9 cellular contexts compared by ENCODE assay signal in the genomic region with DNA sequence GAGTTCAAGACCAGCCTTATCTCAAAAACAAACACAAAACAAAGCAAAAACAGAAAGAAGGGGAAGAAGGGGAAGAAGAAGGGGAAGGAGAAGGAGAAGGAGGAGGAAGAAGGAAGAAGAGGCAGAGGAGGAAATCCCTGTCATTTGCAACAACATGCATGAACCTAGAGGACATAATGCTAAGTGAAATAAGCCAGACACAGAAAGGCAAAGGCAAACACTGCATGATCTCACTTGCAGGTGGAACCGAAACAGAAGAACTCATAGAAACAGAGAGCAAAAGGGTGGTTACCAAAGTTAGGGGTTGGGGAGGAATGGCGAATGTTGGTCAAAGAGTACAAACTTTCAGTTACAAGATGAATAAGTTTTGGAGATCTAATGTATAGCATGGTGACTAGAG.
DNase-seq lines count a peak whose midpoint lies in the region; ATAC-seq and TF ChIP-seq lines count a peak whose summit lies in the region.
"Had no signal": no experiment of that assay in that cellular context is flagged by ENCODE, and none has a peak within 500 bp of the region (broad histone marks: within the 10 kb centered on the region; RNA-seq: fewer than 3 reads in every experiment).

No MANE protein-coding gene starts in this region.

- no peaks in the 10 kb centered on the region for H3K36me3 ChIP-seq in Panc1 (ENCODE audit: control insufficient read depth, insufficient read depth, low read length)
- no peaks in the 10 kb centered on the region; the same call in 1 of the 2 replicates for H3K36me3 ChIP-seq in SJCRH30
- no peaks in the 10 kb centered on the region for H3K36me3 ChIP-seq in transverse colon

- H3K4me1 ChIP-seq in Panc1 (ENCODE audit: control insufficient read depth, insufficient read depth, low read length) = peaks cover 15% of the 10 kb centered on the region
- peaks cover 24% of the 10 kb centered on the region for H3K4me1 ChIP-seq in SJCRH30
- H3K4me1 ChIP-seq in transverse colon = peaks cover 8 to 28% (median 15%) of the 10 kb centered on the region in 4 donors

- H3K27ac ChIP-seq in Panc1 (ENCODE audit: low read length) (peak overlapping the region; percentile 74; the same call in 1 of the 2 replicates), SJCRH30 (no peak overlapping the region), transverse colon (no peak overlapping the region)

- no peak overlapping the region for H3K4me3 ChIP-seq in Panc1 (ENCODE audit: low read depth in 2 of 2, low read length in 2 of 2)
- no peak overlapping the region for H3K4me3 ChIP-seq in SJCRH30
- no peak overlapping the region for H3K4me3 ChIP-seq in transverse colon

- intact Hi-C loops in Panc1 (cut with micrococcal nuclease; ENCODE audit: unreplicated experiment) (no loop called here), transverse colon (cut with DNase I; ENCODE audit: low total_unique reads) (no loop called here)

- H3K9me3 ChIP-seq in Panc1 (ENCODE audit: control insufficient read depth, insufficient read depth, low read depth, low read length) = no peaks in the 10 kb centered on the region
- 0 out of 2 replicates have a peak, but pooled peaks cover 2% of the 10 kb centered on the region for H3K9me3 ChIP-seq in SJCRH30 (replicated peaks)
- no peaks in the 10 kb centered on the region for H3K9me3 ChIP-seq in transverse colon

- in situ Hi-C loops in Panc1 (cut with HindIII; ENCODE audit: low pct_unique_long_range_greater_than_20kb, low sequenced_read_pairs) = no loop called here
- in situ Hi-C loops in transverse colon (cut with MboI; ENCODE audit: low pct_ligation_motif_present in 1 of 4, low pct_unique_long_range_greater_than_20kb in 1 of 4, low sequenced_read_pairs in 3 of 4) = no loop called here

- peak; percentile 50 for ATAC-seq in GM19025 (IDR thresholded peaks at IDR 0.05; ENCODE audit: low read depth, unreplicated experiment)
- ATAC-seq in HG02884 (IDR thresholded peaks at IDR 0.05; ENCODE audit: unreplicated experiment) = peak; percentile 45
- ATAC-seq in Panc1 = no peak

- WGBS in transverse colon (ENCODE audit: low coverage in 1 of 2), 2 donors = 78 to 84% methylated on average over 2 of the region's 2 CpGs

- POLR2A ChIA-PET in Panc1 (lab: Charles Lee) = no interaction called here

- no TSS peak for BruUV-seq in Panc1 (replicated peaks; lab: Mats Ljungman, UMichigan)

- TF ChIP-seq POLR2A in transverse colon (IDR thresholded peaks at IDR 0.05) = no peak

- CTCF ChIA-PET in Panc1 (lab: Charles Lee) = no interaction called here

- no peak for TF ChIP-seq CTCF in Panc1 (IDR thresholded peaks at IDR 0.05)
- no peak for TF ChIP-seq CTCF in transverse colon (IDR thresholded peaks at IDR 0.05)

- TF ChIP-seq EP300 in transverse colon (IDR thresholded peaks at IDR 0.05; ENCODE audit: low read depth) = no peak

- DNase-seq in CD1c-positive myeloid dendritic cell (ENCODE audit: extremely low spot score) (peak; percentile 44), Panc1 (ENCODE audit: low read depth, low spot score) (no peak), NCI-H524 (lab: John Stamatoyannopoulos, UW) (no peak), cerebellum (ENCODE audit: low spot score) (no peak), SJCRH30 (no peak), transverse colon (no peak)
- DNase-seq: erythroblast had no signal

- H3K27me3 ChIP-seq in Panc1 (ENCODE audit: control insufficient read depth, insufficient read depth, low read length) (no peaks in the 10 kb centered on the region), SJCRH30 (no peaks in the 10 kb centered on the region), transverse colon (no peaks in the 10 kb centered on the region)
